11 cellular contexts compared by ENCODE assay signal in the genomic region with DNA sequence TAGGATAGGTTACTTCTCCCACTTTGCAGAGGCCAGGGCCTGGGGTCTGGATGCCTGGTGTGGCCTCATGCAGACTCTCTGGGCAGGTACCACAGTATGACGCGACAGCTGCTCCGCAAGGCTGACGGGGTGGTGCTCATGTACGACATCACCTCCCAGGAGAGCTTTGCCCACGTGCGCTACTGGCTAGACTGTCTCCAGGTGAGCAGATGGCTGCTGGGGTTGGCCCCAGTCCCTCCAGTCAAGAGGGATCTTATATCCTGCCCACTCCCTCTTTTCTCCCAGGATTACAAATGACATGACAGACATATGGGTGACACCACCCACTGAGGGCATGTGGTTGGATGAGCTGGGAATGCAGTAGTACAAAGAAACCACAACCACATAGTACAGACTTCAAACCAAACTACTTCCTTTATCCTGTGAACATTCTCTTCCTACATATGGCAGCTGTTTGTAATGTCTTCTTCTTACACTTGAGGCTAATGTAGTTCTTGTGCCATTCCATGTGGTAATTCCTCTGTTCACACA. TPM values are rescaled to one million over a fixed set of nuclear protein-coding genes. Genes with fewer than 3 reads are reported as not detected.
DNase-seq lines count a peak whose midpoint lies in the region; ATAC-seq, FAIRE-seq and TF ChIP-seq lines count a peak whose summit lies in the region.
"Had no signal": no experiment of that assay in that cellular context is flagged by ENCODE, and none has a peak within 500 bp of the region (broad histone marks: within the 10 kb centered on the region; RNA-seq: fewer than 3 reads in every experiment).

No MANE protein-coding gene starts in this region.

- no peaks in the 10 kb centered on the region for H3K9me3 ChIP-seq in WERI-Rb-1 (ENCODE audit: severe bottlenecking)

- H3K27me3 Mint-ChIP-seq in activated CD4-positive, alpha-beta T cell treated with anti-CD3 and anti-CD28 coated beads, Interleukin-2, amount 10 ng/mL, durations not matched to agents 24 days and 14 days: peaks cover 2% of the 10 kb centered on the region
- no peaks in the 10 kb centered on the region for H3K27me3 Mint-ChIP-seq in naive B cell

- no peaks in the 10 kb centered on the region for H3K36me3 Mint-ChIP-seq in activated CD4-positive, alpha-beta T cell treated with anti-CD3 and anti-CD28 coated beads, Interleukin-2, amount 10 ng/mL, durations not matched to agents 24 days and 14 days (ENCODE audit: low read depth)
- peaks cover 0 to 4% of the 10 kb centered on the region in 2 donors for H3K36me3 Mint-ChIP-seq in naive B cell

- H3K27ac ChIP-seq in WERI-Rb-1: peak overlapping the region; percentile 10; the same call in 1 of the 2 replicates

- no peak for TF ChIP-seq CTCF in WERI-Rb-1 (IDR thresholded peaks at IDR 0.05; ENCODE audit: low read depth, low read length)
- no peak for TF ChIP-seq CTCF in D721Med (IDR thresholded peaks at IDR 0.05; ENCODE audit: insufficient read depth, missing control alignments)

- no peak overlapping the region for H3K4me3 ChIP-seq in WERI-Rb-1 (ENCODE audit: low read depth, low read length)

- no peak overlapping the region for H3K4me3 Mint-ChIP-seq in activated CD4-positive, alpha-beta T cell treated with anti-CD3 and anti-CD28 coated beads, Interleukin-2, amount 10 ng/mL, durations not matched to agents 24 days and 14 days
- peak overlapping the region in 1 of 8 donors; percentile 40 for H3K4me3 Mint-ChIP-seq in naive B cell
- H3K4me3 Mint-ChIP-seq: activated T-cell treated with anti-CD3 and anti-CD28 coated beads, Interleukin-2, amount 50 U/mL, for 4 hours had no signal

- H3K9me3 Mint-ChIP-seq in activated CD4-positive, alpha-beta T cell treated with anti-CD3 and anti-CD28 coated beads, Interleukin-2, amount 10 ng/mL, durations not matched to agents 24 days and 14 days: no peaks in the 10 kb centered on the region
- H3K9me3 Mint-ChIP-seq in naive B cell: no peaks in the 10 kb centered on the region
- H3K9me3 Mint-ChIP-seq: activated T-cell treated with anti-CD3 and anti-CD28 coated beads, Interleukin-2, amount 50 U/mL, for 4 hours had no signal

- peak overlapping the region; percentile 49 for H3K27ac Mint-ChIP-seq in activated CD4-positive, alpha-beta T cell treated with anti-CD3 and anti-CD28 coated beads, Interleukin-2, amount 10 ng/mL, durations not matched to agents 24 days and 14 days
- H3K27ac Mint-ChIP-seq in naive B cell: peak overlapping the region in 5 of 6 donors; percentile 3 to 84 (median 63)

- H3K27me3 ChIP-seq in WERI-Rb-1 (ENCODE audit: insufficient read depth, low read depth, severe bottlenecking): no peaks in the 10 kb centered on the region

- peak; percentile 75 for DNase-seq in activated CD4-positive, alpha-beta T cell treated with anti-CD3 and anti-CD28 coated beads, Interleukin-2, amount 10 ng/mL, durations not matched to agents 24 days and 14 days
- DNase-seq in activated CD4-positive, alpha-beta T cell treated with anti-CD3 and anti-CD28 coated beads for 48 hours: no peak
- peak; percentile 95 for DNase-seq in MV-4-11 (lab: John Stamatoyannopoulos, UW)
- DNase-seq in WERI-Rb-1: peak; percentile 86
- peak; percentile 43 for DNase-seq in naive B cell
- no peak for DNase-seq in cerebellar nuclear complex (lab: John Stamatoyannopoulos, UW)
- no peak for DNase-seq in D721Med (ENCODE audit: insufficient read length, low spot score)
- DNase-seq in T1000 (lab: John Stamatoyannopoulos, UW): no peak
- DNase-seq: activated T-cell treated with anti-CD3 and anti-CD28 coated beads, Interleukin-2, amount 50 U/mL, for 4 hours had no signal

- intact Hi-C loops in activated CD4-positive, alpha-beta T cell treated with anti-CD3 and anti-CD28 coated beads, Interleukin-2, amount 10 ng/mL, durations not matched to agents 24 days and 14 days (cut with micrococcal nuclease): loop anchor here (5.0 kb wide), 1 partner anchor 45 kb away; no protein-coding TSS in a partner anchor

- H3K36me3 ChIP-seq in WERI-Rb-1: no peaks in the 10 kb centered on the region

- peak; percentile 54 to 67 for ATAC-seq in naive B cell (ENCODE audit: low read depth in 2 of 2)
- ATAC-seq: Panc1 had no signal

- no peak for FAIRE-seq in D721Med (lab: Jason Lieb, UNC)

- H3K4me1 Mint-ChIP-seq in activated CD4-positive, alpha-beta T cell treated with anti-CD3 and anti-CD28 coated beads, Interleukin-2, amount 10 ng/mL, durations not matched to agents 24 days and 14 days: peaks cover 36% of the 10 kb centered on the region
- peaks cover 44 to 54% (median 54%) of the 10 kb centered on the region in 3 donors for H3K4me1 Mint-ChIP-seq in naive B cell

RNA-seq across cellular contexts. Expression of a gene that starts 29.9 kb away (rescaled TPM):
- 0.07 TPM in 1 of 2 replicates, not detected in the other for total RNA-seq in activated CD4-positive, alpha-beta T cell treated with anti-CD3 and anti-CD28 coated beads, Interleukin-2, amount 10 ng/mL, durations not matched to agents 24 days and 14 days
- not detected for polyA plus RNA-seq in naive B cell (ENCODE audit: low read depth in 6 of 6)
- polyA plus RNA-seq: fibroblast of lung had no signal

RNA-seq across cellular contexts. Expression of a gene that starts 49.0 kb away (rescaled TPM):
- total RNA-seq in activated CD4-positive, alpha-beta T cell treated with anti-CD3 and anti-CD28 coated beads, Interleukin-2, amount 10 ng/mL, durations not matched to agents 24 days and 14 days: 77.8 and 82.7 TPM in 2 replicates
- polyA plus RNA-seq in naive B cell (ENCODE audit: low read depth in 6 of 6): 10 to 100 TPM; 22.9 to 89.9 (median 48.2) TPM

Comparison
In these comparisons a context has a peak if more than half of its experiments do, and no peak if none do; other contexts are left out.
1. DNase-seq: peak in activated CD4-positive, alpha-beta T cell treated with anti-CD3 and anti-CD28 coated beads, Interleukin-2, amount 10 ng/mL, durations not matched to agents 24 days and 14 days (single experiment), MV-4-11 (single experiment), WERI-Rb-1 (single experiment) and naive B cell (single experiment); none in activated CD4-positive, alpha-beta T cell treated with anti-CD3 and anti-CD28 coated beads for 48 hours (single experiment), cerebellar nuclear complex (0 of 2), D721Med (single experiment) and T1000 (single experiment).